1 cellular context compared by ENCODE assay signal in the genomic region with DNA sequence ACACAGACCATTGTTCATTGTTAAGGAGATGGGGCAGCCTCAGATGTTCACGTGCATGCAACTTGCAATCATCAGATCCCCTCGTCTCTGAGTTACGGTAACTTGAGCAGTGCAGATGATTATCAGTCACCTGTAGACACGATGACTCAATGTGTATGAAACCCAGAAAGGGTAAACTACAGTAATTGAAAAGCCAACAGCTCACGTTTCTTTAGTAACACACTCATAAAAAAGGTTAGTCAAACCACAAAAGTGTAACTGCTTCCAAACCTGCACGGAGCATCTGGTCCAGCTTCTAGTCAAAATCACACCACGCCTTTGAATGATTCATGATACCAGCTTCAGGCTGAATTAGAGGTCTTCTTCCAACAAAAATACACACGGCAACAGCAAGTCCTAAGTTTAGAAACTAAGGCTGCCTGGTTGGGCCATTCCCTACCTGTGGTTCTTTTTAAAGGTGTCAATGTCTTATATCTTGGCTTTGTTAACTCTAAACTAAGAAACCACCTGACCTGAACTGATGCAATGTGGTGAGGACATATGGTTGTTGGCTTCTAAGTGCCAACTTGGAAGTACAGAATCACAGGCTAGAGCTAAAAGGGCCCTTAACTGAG.
TF ChIP-seq lines count a peak whose summit lies in the region.

No MANE protein-coding gene starts in this region.

TF ChIP-seq in GM12878, 131 proteins besides CTCF, POLR2A, EP300 and RAD21 (continued from another document):
- TF ChIP-seq, protein P1, sequence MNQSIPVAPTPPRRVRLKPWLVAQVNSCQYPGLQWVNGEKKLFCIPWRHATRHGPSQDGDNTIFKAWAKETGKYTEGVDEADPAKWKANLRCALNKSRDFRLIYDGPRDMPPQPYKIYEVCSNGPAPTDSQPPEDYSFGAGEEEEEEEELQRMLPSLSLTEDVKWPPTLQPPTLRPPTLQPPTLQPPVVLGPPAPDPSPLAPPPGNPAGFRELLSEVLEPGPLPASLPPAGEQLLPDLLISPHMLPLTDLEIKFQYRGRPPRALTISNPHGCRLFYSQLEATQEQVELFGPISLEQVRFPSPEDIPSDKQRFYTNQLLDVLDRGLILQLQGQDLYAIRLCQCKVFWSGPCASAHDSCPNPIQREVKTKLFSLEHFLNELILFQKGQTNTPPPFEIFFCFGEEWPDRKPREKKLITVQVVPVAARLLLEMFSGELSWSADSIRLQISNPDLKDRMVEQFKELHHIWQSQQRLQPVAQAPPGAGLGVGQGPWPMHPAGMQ (IDR thresholded peaks at IDR 0.05; ENCODE audit: borderline replicate concordance), result no peak
- TF ChIP-seq, protein P2, sequence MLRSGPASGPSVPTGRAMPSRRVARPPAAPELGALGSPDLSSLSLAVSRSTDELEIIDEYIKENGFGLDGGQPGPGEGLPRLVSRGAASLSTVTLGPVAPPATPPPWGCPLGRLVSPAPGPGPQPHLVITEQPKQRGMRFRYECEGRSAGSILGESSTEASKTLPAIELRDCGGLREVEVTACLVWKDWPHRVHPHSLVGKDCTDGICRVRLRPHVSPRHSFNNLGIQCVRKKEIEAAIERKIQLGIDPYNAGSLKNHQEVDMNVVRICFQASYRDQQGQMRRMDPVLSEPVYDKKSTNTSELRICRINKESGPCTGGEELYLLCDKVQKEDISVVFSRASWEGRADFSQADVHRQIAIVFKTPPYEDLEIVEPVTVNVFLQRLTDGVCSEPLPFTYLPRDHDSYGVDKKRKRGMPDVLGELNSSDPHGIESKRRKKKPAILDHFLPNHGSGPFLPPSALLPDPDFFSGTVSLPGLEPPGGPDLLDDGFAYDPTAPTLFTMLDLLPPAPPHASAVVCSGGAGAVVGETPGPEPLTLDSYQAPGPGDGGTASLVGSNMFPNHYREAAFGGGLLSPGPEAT (IDR thresholded peaks at IDR 0.05; ENCODE audit: low read depth), result peak; percentile 84
- TF ChIP-seq MEF2A (IDR thresholded peaks at IDR 0.05; ENCODE audit: insufficient read depth, low read depth, low read length) (0 out of 2 replicates have a peak, but pooled peaks have one; percentile 18), TCF12 (IDR thresholded peaks at IDR 0.05; ENCODE audit: low read depth, low read length) (no peak), RCOR1 (conservative IDR thresholded peaks at IDR 0.05; ENCODE audit: low read depth, low read length) (no peak), SMAD5 (IDR thresholded peaks at IDR 0.05; ENCODE audit: low read depth) (no peak), PAX5 (IDR thresholded peaks at IDR 0.05; ENCODE audit: borderline replicate concordance, low read depth, low read length) (peak; percentile 75; the same call in 1 of the 2 replicates), ATF7 (IDR thresholded peaks at IDR 0.05; ENCODE audit: low read depth) (peak; percentile 93), CREM (IDR thresholded peaks at IDR 0.05; ENCODE audit: low read depth) (peak; percentile 87), BHLHE40 (IDR thresholded peaks at IDR 0.05; ENCODE audit: borderline replicate concordance in 1 of 2, low read depth in 2 of 2, low read length in 1 of 2) (peak; percentile 99 to 100), ZNF622 (IDR thresholded peaks at IDR 0.05) (no peak), CEBPB (IDR thresholded peaks at IDR 0.05; ENCODE audit: borderline replicate concordance in 1 of 2, low read depth in 2 of 2, low read length in 2 of 2) (peak; percentile 2 to 95; a peak in 3 of 4 replicates), IKZF1 (conservative IDR thresholded peaks at IDR 0.05) (peak; percentile 87)
- TF ChIP-seq, protein P3, sequence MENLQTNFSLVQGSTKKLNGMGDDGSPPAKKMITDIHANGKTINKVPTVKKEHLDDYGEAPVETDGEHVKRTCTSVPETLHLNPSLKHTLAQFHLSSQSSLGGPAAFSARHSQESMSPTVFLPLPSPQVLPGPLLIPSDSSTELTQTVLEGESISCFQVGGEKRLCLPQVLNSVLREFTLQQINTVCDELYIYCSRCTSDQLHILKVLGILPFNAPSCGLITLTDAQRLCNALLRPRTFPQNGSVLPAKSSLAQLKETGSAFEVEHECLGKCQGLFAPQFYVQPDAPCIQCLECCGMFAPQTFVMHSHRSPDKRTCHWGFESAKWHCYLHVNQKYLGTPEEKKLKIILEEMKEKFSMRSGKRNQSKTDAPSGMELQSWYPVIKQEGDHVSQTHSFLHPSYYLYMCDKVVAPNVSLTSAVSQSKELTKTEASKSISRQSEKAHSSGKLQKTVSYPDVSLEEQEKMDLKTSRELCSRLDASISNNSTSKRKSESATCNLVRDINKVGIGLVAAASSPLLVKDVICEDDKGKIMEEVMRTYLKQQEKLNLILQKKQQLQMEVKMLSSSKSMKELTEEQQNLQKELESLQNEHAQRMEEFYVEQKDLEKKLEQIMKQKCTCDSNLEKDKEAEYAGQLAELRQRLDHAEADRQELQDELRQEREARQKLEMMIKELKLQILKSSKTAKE (IDR thresholded peaks at IDR 0.05; ENCODE audit: low read depth, poor library complexity, severe bottlenecking), result peak; percentile 92
- TF ChIP-seq, protein P4, sequence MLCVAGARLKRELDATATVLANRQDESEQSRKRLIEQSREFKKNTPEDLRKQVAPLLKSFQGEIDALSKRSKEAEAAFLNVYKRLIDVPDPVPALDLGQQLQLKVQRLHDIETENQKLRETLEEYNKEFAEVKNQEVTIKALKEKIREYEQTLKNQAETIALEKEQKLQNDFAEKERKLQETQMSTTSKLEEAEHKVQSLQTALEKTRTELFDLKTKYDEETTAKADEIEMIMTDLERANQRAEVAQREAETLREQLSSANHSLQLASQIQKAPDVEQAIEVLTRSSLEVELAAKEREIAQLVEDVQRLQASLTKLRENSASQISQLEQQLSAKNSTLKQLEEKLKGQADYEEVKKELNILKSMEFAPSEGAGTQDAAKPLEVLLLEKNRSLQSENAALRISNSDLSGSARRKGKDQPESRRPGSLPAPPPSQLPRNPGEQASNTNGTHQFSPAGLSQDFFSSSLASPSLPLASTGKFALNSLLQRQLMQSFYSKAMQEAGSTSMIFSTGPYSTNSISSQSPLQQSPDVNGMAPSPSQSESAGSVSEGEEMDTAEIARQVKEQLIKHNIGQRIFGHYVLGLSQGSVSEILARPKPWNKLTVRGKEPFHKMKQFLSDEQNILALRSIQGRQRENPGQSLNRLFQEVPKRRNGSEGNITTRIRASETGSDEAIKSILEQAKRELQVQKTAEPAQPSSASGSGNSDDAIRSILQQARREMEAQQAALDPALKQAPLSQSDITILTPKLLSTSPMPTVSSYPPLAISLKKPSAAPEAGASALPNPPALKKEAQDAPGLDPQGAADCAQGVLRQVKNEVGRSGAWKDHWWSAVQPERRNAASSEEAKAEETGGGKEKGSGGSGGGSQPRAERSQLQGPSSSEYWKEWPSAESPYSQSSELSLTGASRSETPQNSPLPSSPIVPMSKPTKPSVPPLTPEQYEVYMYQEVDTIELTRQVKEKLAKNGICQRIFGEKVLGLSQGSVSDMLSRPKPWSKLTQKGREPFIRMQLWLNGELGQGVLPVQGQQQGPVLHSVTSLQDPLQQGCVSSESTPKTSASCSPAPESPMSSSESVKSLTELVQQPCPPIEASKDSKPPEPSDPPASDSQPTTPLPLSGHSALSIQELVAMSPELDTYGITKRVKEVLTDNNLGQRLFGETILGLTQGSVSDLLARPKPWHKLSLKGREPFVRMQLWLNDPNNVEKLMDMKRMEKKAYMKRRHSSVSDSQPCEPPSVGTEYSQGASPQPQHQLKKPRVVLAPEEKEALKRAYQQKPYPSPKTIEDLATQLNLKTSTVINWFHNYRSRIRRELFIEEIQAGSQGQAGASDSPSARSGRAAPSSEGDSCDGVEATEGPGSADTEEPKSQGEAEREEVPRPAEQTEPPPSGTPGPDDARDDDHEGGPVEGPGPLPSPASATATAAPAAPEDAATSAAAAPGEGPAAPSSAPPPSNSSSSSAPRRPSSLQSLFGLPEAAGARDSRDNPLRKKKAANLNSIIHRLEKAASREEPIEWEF (IDR thresholded peaks at IDR 0.05; ENCODE audit: insufficient replicate concordance, low read depth, low read length), result peak; percentile 79
